16 cellular contexts compared by ENCODE assay signal in genomic region chr5:134692722-134693121, GRCh38. TPM values are rescaled to one million over a fixed set of nuclear protein-coding genes. Genes with fewer than 3 reads are reported as not detected.
DNase-seq lines count a peak whose midpoint lies in the region; ATAC-seq and TF ChIP-seq lines count a peak whose summit lies in the region.
"Had no signal": no experiment of that assay in that cellular context is flagged by ENCODE, and none has a peak within 500 bp of the region (broad histone marks: within the 10 kb centered on the region; RNA-seq: fewer than 3 reads in every experiment).

No MANE protein-coding gene starts in this region.

- H3K36me3 Mint-ChIP-seq in activated T-cell treated with anti-CD3 and anti-CD28 coated beads, Interleukin-2, amount 50 U/mL, for 72 hours (ENCODE audit: insufficient read depth in 2 of 2) = peaks cover 3 to 23% of the 10 kb centered on the region in 2 donors
- peaks cover 72% of the 10 kb centered on the region for H3K36me3 Mint-ChIP-seq in activated T-cell treated with anti-CD3 and anti-CD28 coated beads, Interleukin-2, amount 50 U/mL, for 24 hours (ENCODE audit: low read depth)
- peaks cover 97% of the 10 kb centered on the region for H3K36me3 Mint-ChIP-seq in activated T-helper 17 cell treated with anti-CD3 and anti-CD28 coated beads, Interleukin-2, amount 50 U/mL, for 72 hours (ENCODE audit: low read depth)
- peaks cover 100% of the 10 kb centered on the region for H3K36me3 Mint-ChIP-seq in stimulated activated effector memory CD8-positive, alpha-beta T cell treated with anti-CD3 and anti-CD28 coated beads, Interleukin-12 subunit alpha, Interleukin-12 subunit beta, amount 100 ng/mL, for 72 hours

- TSS peak; percentile 34 for BruUV-seq in HCT116 (replicated peaks; lab: Mats Ljungman, UMichigan)

- TF ChIP-seq POLR2A in HCT116 (IDR thresholded peaks at IDR 0.05; ENCODE audit: borderline replicate concordance, extremely low read depth, insufficient read depth, insufficient read length) (no peak), esophagus muscularis mucosa (IDR thresholded peaks at IDR 0.05; ENCODE audit: low read depth) (no peak)

- H3K9me2 ChIP-seq in HCT116 (ENCODE audit: insufficient read depth) = no peaks in the 10 kb centered on the region

- no peaks in the 10 kb centered on the region for H3K79me2 ChIP-seq in HCT116 (ENCODE audit: insufficient read depth, low read length)

- CTCF ChIA-PET in HCT116 (lab: Charles Lee) = no interaction called here

- no peak for TF ChIP-seq RAD21 in HCT116 (IDR thresholded peaks at IDR 0.05; ENCODE audit: low read depth)

- H3K4me1 Mint-ChIP-seq in activated T-cell treated with anti-CD3 and anti-CD28 coated beads, Interleukin-2, amount 50 U/mL, for 72 hours (ENCODE audit: low read depth) = no peaks in the 10 kb centered on the region
- no peaks in the 10 kb centered on the region for H3K4me1 Mint-ChIP-seq in activated T-cell treated with anti-CD3 and anti-CD28 coated beads, Interleukin-2, amount 50 U/mL, for 24 hours (ENCODE audit: low read depth)
- no peaks in the 10 kb centered on the region for H3K4me1 Mint-ChIP-seq in activated T-helper 17 cell treated with anti-CD3 and anti-CD28 coated beads, Interleukin-2, amount 50 U/mL, for 72 hours
- no peaks in the 10 kb centered on the region for H3K4me1 Mint-ChIP-seq in stimulated activated effector memory CD8-positive, alpha-beta T cell treated with anti-CD3 and anti-CD28 coated beads, Interleukin-12 subunit alpha, Interleukin-12 subunit beta, amount 100 ng/mL, for 72 hours
- H3K4me1 Mint-ChIP-seq: CD14-positive monocyte; CD4-positive, alpha-beta memory T cell; IgD-negative memory B cell had no signal

- no peak overlapping the region for H3K9ac ChIP-seq in HCT116 (ENCODE audit: low read length)
- H3K9ac ChIP-seq: BLaER1 had no signal

- TF ChIP-seq CTCF in HCT116 (IDR thresholded peaks at IDR 0.05 in 2 of 3, conservative IDR thresholded peaks at IDR 0.05 in 1 of 3; ENCODE audit: borderline replicate concordance in 1 of 3, insufficient read depth in 1 of 3, low read depth in 2 of 3, low read length in 2 of 3) (no peak), esophagus muscularis mucosa (IDR thresholded peaks at IDR 0.05) (no peak)

- no peaks in the 10 kb centered on the region for H3K27me3 ChIP-seq in HCT116 (ENCODE audit: insufficient read depth, low read length)
- no peaks in the 10 kb centered on the region for H3K27me3 ChIP-seq in esophagus muscularis mucosa
- H3K27me3 ChIP-seq: BLaER1 had no signal

- POLR2A ChIA-PET in HCT116 (lab: Charles Lee) = no interaction called here

- ATAC-seq in activated T-cell treated with anti-CD3 and anti-CD28 coated beads, Interleukin-2, amount 50 U/mL, for 72 hours (replicated peaks in 1 of 2) = no peak
- ATAC-seq in HCT116 = no peak
- no peak for ATAC-seq in activated T-helper 17 cell treated with anti-CD3 and anti-CD28 coated beads, Interleukin-2, amount 50 U/mL, for 72 hours (replicated peaks)
- ATAC-seq in stimulated activated effector memory CD8-positive, alpha-beta T cell treated with anti-CD3 and anti-CD28 coated beads, Interleukin-12 subunit alpha, Interleukin-12 subunit beta, amount 100 ng/mL, for 72 hours = no peak

- H3K4me3 ChIP-seq in HCT116 (replicated peaks in 1 of 2; ENCODE audit: low read depth in 1 of 2, low read length in 2 of 2) (no peak overlapping the region), esophagus muscularis mucosa (no peak overlapping the region)
- H3K4me3 ChIP-seq: BLaER1 had no signal

- H3K9me3 Mint-ChIP-seq in activated T-cell treated with anti-CD3 and anti-CD28 coated beads, Interleukin-2, amount 50 U/mL, for 72 hours = no peaks in the 10 kb centered on the region
- H3K9me3 Mint-ChIP-seq in activated T-cell treated with anti-CD3 and anti-CD28 coated beads, Interleukin-2, amount 50 U/mL, for 24 hours = no peaks in the 10 kb centered on the region
- H3K9me3 Mint-ChIP-seq in activated T-helper 17 cell treated with anti-CD3 and anti-CD28 coated beads, Interleukin-2, amount 50 U/mL, for 72 hours = no peaks in the 10 kb centered on the region
- H3K9me3 Mint-ChIP-seq in stimulated activated effector memory CD8-positive, alpha-beta T cell treated with anti-CD3 and anti-CD28 coated beads, Interleukin-12 subunit alpha, Interleukin-12 subunit beta, amount 100 ng/mL, for 72 hours = no peaks in the 10 kb centered on the region
- H3K9me3 Mint-ChIP-seq: CD14-positive monocyte; CD4-positive, alpha-beta memory T cell; IgD-negative memory B cell had no signal

- H3K27ac ChIP-seq in HCT116 (ENCODE audit: low read depth, low read length) (no peak overlapping the region), esophagus muscularis mucosa (replicated peaks in 1 of 4) (no peak overlapping the region)
- H3K27ac ChIP-seq: 22Rv1, BLaER1 had no signal

- intact Hi-C loops in HCT116 (cut with micrococcal nuclease) (no loop called here), esophagus muscularis mucosa (cut with DNase I) (loop anchor here (10.0 kb wide), 1 partner anchor 102 kb away; no protein-coding TSS in a partner anchor)

- no peaks in the 10 kb centered on the region for H4K20me1 ChIP-seq in HCT116 (ENCODE audit: insufficient read depth)
- H4K20me1 ChIP-seq: BLaER1 had no signal

- RAD21 ChIA-PET in HCT116 (lab: Charles Lee; ENCODE audit: low non-redundant PET in 1 of 2, low total read pairs in 2 of 2, uncharacterized antibody in 2 of 2, unreplicated experiment in 2 of 2) = no interaction called here

- no peaks in the 10 kb centered on the region for H3K9me3 ChIP-seq in HCT116 (ENCODE audit: control insufficient read depth in 1 of 2, insufficient read depth in 1 of 2, low read depth in 1 of 2, low read length in 2 of 2)
- H3K9me3 ChIP-seq in esophagus muscularis mucosa = no peaks in the 10 kb centered on the region
- H3K9me3 ChIP-seq: BLaER1 had no signal

- no peak overlapping the region for H3K4me2 ChIP-seq in HCT116 (ENCODE audit: low read length)
- H3K4me2 ChIP-seq: BLaER1 had no signal

- H2AFZ ChIP-seq in HCT116 (ENCODE audit: low read depth, low read length, poor library complexity, severe bottlenecking) = no peak overlapping the region

- no peaks in the 10 kb centered on the region for H3K27me3 Mint-ChIP-seq in activated T-cell treated with anti-CD3 and anti-CD28 coated beads, Interleukin-2, amount 50 U/mL, for 72 hours (ENCODE audit: low read depth)
- no peaks in the 10 kb centered on the region for H3K27me3 Mint-ChIP-seq in activated T-cell treated with anti-CD3 and anti-CD28 coated beads, Interleukin-2, amount 50 U/mL, for 24 hours
- no peaks in the 10 kb centered on the region for H3K27me3 Mint-ChIP-seq in activated T-helper 17 cell treated with anti-CD3 and anti-CD28 coated beads, Interleukin-2, amount 50 U/mL, for 72 hours
- H3K27me3 Mint-ChIP-seq: CD4-positive, alpha-beta memory T cell; IgD-negative memory B cell had no signal

- peaks cover 7 to 11% of the 10 kb centered on the region in 2 experiments; a peak in 2 of 4 replicates for H3K36me3 ChIP-seq in HCT116 (ENCODE audit: control insufficient read depth in 1 of 2, insufficient read depth in 2 of 2, low read length in 2 of 2)
- H3K36me3 ChIP-seq in esophagus muscularis mucosa = peaks cover 27 to 93% (median 83%) of the 10 kb centered on the region in 4 donors

- peak overlapping the region; percentile 17 for H3K27ac Mint-ChIP-seq in activated T-cell treated with anti-CD3 and anti-CD28 coated beads, Interleukin-2, amount 50 U/mL, for 72 hours
- H3K27ac Mint-ChIP-seq in activated T-cell treated with anti-CD3 and anti-CD28 coated beads, Interleukin-2, amount 50 U/mL, for 24 hours = no peak overlapping the region
- H3K27ac Mint-ChIP-seq in activated T-helper 17 cell treated with anti-CD3 and anti-CD28 coated beads, Interleukin-2, amount 50 U/mL, for 72 hours = peak overlapping the region; percentile 22
- peak overlapping the region; percentile 49 for H3K27ac Mint-ChIP-seq in stimulated activated effector memory CD8-positive, alpha-beta T cell treated with anti-CD3 and anti-CD28 coated beads, Interleukin-12 subunit alpha, Interleukin-12 subunit beta, amount 100 ng/mL, for 72 hours
- H3K27ac Mint-ChIP-seq: IgD-negative memory B cell had no signal

- no peak for TF ChIP-seq EP300 in esophagus muscularis mucosa (IDR thresholded peaks at IDR 0.05)

- DNase-seq in activated T-cell treated with anti-CD3 and anti-CD28 coated beads, Interleukin-2, amount 50 U/mL, for 72 hours = no peak
- DNase-seq in activated T-cell treated with anti-CD3 and anti-CD28 coated beads, Interleukin-2, amount 50 U/mL, for 24 hours = no peak
- DNase-seq in HCT116 (ENCODE audit: low read depth, low spot score) (no peak), hepatic stellate cell (ENCODE audit: low spot score) (no peak), esophagus muscularis mucosa (ENCODE audit: extremely low spot score) (no peak)
- no peak for DNase-seq in stimulated activated effector memory CD8-positive, alpha-beta T cell treated with anti-CD3 and anti-CD28 coated beads, Interleukin-12 subunit alpha, Interleukin-12 subunit beta, amount 100 ng/mL, for 72 hours (ENCODE audit: low spot score in 2 of 2)
- DNase-seq: CD4-positive, alpha-beta memory T cell; DMS79 treated with DMSO at 0.1 percent for 48 hours; GF-D8; GOT3; H7 had no signal

- no peak overlapping the region for H3K4me3 Mint-ChIP-seq in activated T-cell treated with anti-CD3 and anti-CD28 coated beads, Interleukin-2, amount 50 U/mL, for 72 hours
- no peak overlapping the region for H3K4me3 Mint-ChIP-seq in activated T-cell treated with anti-CD3 and anti-CD28 coated beads, Interleukin-2, amount 50 U/mL, for 24 hours
- no peak overlapping the region for H3K4me3 Mint-ChIP-seq in activated T-helper 17 cell treated with anti-CD3 and anti-CD28 coated beads, Interleukin-2, amount 50 U/mL, for 72 hours
- no peak overlapping the region for H3K4me3 Mint-ChIP-seq in stimulated activated effector memory CD8-positive, alpha-beta T cell treated with anti-CD3 and anti-CD28 coated beads, Interleukin-12 subunit alpha, Interleukin-12 subunit beta, amount 100 ng/mL, for 72 hours
- H3K4me3 Mint-ChIP-seq: CD14-positive monocyte; CD4-positive, alpha-beta memory T cell had no signal

- H3K4me1 ChIP-seq in HCT116 (ENCODE audit: control insufficient read depth in 1 of 2, insufficient read depth in 2 of 2, low read length in 2 of 2) (no peaks in the 10 kb centered on the region), esophagus muscularis mucosa (no peaks in the 10 kb centered on the region)
- H3K4me1 ChIP-seq: BLaER1 had no signal

TF ChIP-seq in HCT116, 20 proteins besides CTCF, POLR2A, EP300 and RAD21:
- no peak for TF ChIP-seq FOSL1 (IDR thresholded peaks at IDR 0.05; ENCODE audit: low read depth)
TF ChIP-seq in HCT116: peak in this region for 0.

RNA-seq across cellular contexts. Expression of gene SEC24A, which starts 44.1 kb away (rescaled TPM):
- 10 to 100 TPM; 32.0 to 49.5 TPM for total RNA-seq in activated T-cell treated with anti-CD3 and anti-CD28 coated beads, Interleukin-2, amount 50 U/mL, for 72 hours
- 16.8 TPM for total RNA-seq in HCT116 (2021; ENCODE audit: unreplicated experiment)
- polyA plus RNA-seq in HCT116 (2012) = 7.6 and 7.8 TPM in 2 replicates
- 10 to 100 TPM; 43.6 to 55.4 TPM for total RNA-seq in activated T-helper 17 cell treated with anti-CD3 and anti-CD28 coated beads, Interleukin-2, amount 50 U/mL, for 72 hours
- total RNA-seq in esophagus muscularis mucosa = 10 to 100 TPM; 12.8 to 17.9 (median 14.7) TPM

RNA-seq across cellular contexts. Expression of gene CAMLG, which starts 45.6 kb away (rescaled TPM):
- 10 to 100 TPM; 55.0 to 61.9 TPM for total RNA-seq in activated T-cell treated with anti-CD3 and anti-CD28 coated beads, Interleukin-2, amount 50 U/mL, for 72 hours
- total RNA-seq in HCT116 (2021; ENCODE audit: unreplicated experiment) (29.3 TPM), esophagus muscularis mucosa (10 to 100 TPM; 38.5 to 54.4 (median 49.8) TPM)
- 21.1 and 24.2 TPM in 2 replicates for polyA plus RNA-seq in HCT116 (2012)
- total RNA-seq in activated T-helper 17 cell treated with anti-CD3 and anti-CD28 coated beads, Interleukin-2, amount 50 U/mL, for 72 hours = 10 to 100 TPM; 35.8 to 47.6 TPM
